Comparison of ENCODE assay signal across 14 cellular contexts in the genomic region with DNA sequence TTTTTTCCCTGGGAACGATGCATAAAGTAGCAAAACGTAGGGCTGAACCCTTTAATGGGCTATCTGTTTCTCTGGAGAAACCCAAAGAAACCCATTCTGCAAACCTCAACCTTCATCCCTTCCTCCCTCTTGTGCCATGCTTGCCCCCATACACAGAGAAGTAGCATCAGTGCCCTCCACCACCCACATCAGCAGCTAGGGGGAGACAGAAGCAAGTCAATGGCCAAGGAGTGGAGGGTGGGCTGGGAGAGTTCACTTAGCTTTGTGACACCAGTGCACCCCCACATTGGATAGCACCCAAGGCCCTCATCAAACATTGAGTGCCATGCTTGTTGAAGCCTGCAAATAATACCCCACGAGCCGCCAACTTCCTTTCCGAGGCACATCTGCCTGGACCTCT.
DNase-seq lines count a peak whose midpoint lies in the region; ATAC-seq and TF ChIP-seq lines count a peak whose summit lies in the region.
"Had no signal": no experiment of that assay in that cellular context is flagged by ENCODE, and none has a peak within 500 bp of the region (broad histone marks: within the 10 kb centered on the region; RNA-seq: fewer than 3 reads in every experiment).

No MANE protein-coding gene starts in this region.

- TF ChIP-seq CTCF in GM06990 (IDR thresholded peaks at IDR 0.05; ENCODE audit: insufficient read depth, low read length, poor library complexity, severe bottlenecking): peak; percentile 46
- peak; percentile 54 for TF ChIP-seq CTCF in NB4 (IDR thresholded peaks at IDR 0.05; ENCODE audit: low read depth, low read length)
- TF ChIP-seq CTCF in choroid plexus epithelial cell (conservative IDR thresholded peaks at IDR 0.05; ENCODE audit: low read depth, low read length): peak; percentile 39
- no peak for TF ChIP-seq CTCF in ascending aorta (IDR thresholded peaks at IDR 0.05)

- in situ Hi-C loops in ACHN (cut with HindIII; ENCODE audit: low pct_ligation_motif_present, low pct_unique_long_range_greater_than_20kb, low sequenced_read_pairs): no loop called here

- DNase-seq in ACHN (peak; percentile 42), GM06990 (ENCODE audit: extremely low read depth, insufficient read length) (no peak), NB4 (ENCODE audit: low read depth) (peak; percentile 38), choroid plexus epithelial cell (ENCODE audit: low read depth) (no peak), NCI-H748 (lab: John Stamatoyannopoulos, UW; ENCODE audit: unreplicated experiment) (no peak), ascending aorta (ENCODE audit: low spot score in 2 of 2) (no peak)
- no peak for DNase-seq in activated CD4-positive, CD25-positive, alpha-beta regulatory T cell treated with anti-CD3 and anti-CD28 coated beads, Interleukin-2, amount 50 U/mL, for 72 hours
- DNase-seq: activated CD4-positive, alpha-beta T cell treated with anti-CD3 and anti-CD28 coated beads, Interleukin-2, amount 50 U/mL, for 4 hours; CD8-positive, alpha-beta memory T cell; dorsolateral prefrontal cortex; hypothalamus; NCI-H226 had no signal

- no peaks in the 10 kb centered on the region for H3K9me3 ChIP-seq in ascending aorta
- H3K9me3 ChIP-seq: SJSA1 had no signal

- H3K4me3 ChIP-seq in GM06990 (replicated peaks; ENCODE audit: low read depth, low read length) (no peak overlapping the region), NB4 (ENCODE audit: low read depth, low read length) (no peak overlapping the region), choroid plexus epithelial cell (ENCODE audit: low read depth, low read length) (no peak overlapping the region), ascending aorta (no peak overlapping the region)
- H3K4me3 ChIP-seq: dorsolateral prefrontal cortex, SJSA1 had no signal

- H3K27me3 ChIP-seq in GM06990 (replicated peaks; ENCODE audit: control insufficient read depth, insufficient read depth, low read length): no peaks in the 10 kb centered on the region; the same call in 1 of the 2 replicates
- H3K27me3 ChIP-seq in ascending aorta: no peaks in the 10 kb centered on the region
- H3K27me3 ChIP-seq: dorsolateral prefrontal cortex had no signal

- ATAC-seq in GM21381 (IDR thresholded peaks at IDR 0.05; ENCODE audit: unreplicated experiment): no peak

- H3K4me1 ChIP-seq in ascending aorta: no peaks in the 10 kb centered on the region
- H3K4me1 ChIP-seq: SJSA1 had no signal

- H3K36me3 ChIP-seq in GM06990 (ENCODE audit: control insufficient read depth, insufficient read depth, low read length) (no peaks in the 10 kb centered on the region), ascending aorta (no peaks in the 10 kb centered on the region)
- H3K36me3 ChIP-seq: SJSA1 had no signal

- intact Hi-C loops in ascending aorta (cut with DNase I): no loop called here

- H3K27ac ChIP-seq in ascending aorta: no peak overlapping the region
- H3K27ac ChIP-seq: dorsolateral prefrontal cortex, SJSA1 had no signal

- TF ChIP-seq POLR2A in NB4 (IDR thresholded peaks at IDR 0.05; ENCODE audit: extremely low read depth, insufficient read length): no peak

Comparison
In these comparisons a context has a peak if more than half of its experiments do, and no peak if none do; other contexts are left out.
1. DNase-seq: peak in ACHN (single experiment) and NB4 (single experiment); none in GM06990 (single experiment), choroid plexus epithelial cell (single experiment), NCI-H748 (single experiment), activated CD4-positive, CD25-positive, alpha-beta regulatory T cell treated with anti-CD3 and anti-CD28 coated beads, Interleukin-2, amount 50 U/mL, for 72 hours (single experiment) and ascending aorta (0 of 2).
2. CTCF ChIP-seq: peak in GM06990 (single experiment), NB4 (single experiment) and choroid plexus epithelial cell (single experiment); none in ascending aorta (0 of 3).